Comparison of ENCODE assay signal across 8 cellular contexts in the genomic region with DNA sequence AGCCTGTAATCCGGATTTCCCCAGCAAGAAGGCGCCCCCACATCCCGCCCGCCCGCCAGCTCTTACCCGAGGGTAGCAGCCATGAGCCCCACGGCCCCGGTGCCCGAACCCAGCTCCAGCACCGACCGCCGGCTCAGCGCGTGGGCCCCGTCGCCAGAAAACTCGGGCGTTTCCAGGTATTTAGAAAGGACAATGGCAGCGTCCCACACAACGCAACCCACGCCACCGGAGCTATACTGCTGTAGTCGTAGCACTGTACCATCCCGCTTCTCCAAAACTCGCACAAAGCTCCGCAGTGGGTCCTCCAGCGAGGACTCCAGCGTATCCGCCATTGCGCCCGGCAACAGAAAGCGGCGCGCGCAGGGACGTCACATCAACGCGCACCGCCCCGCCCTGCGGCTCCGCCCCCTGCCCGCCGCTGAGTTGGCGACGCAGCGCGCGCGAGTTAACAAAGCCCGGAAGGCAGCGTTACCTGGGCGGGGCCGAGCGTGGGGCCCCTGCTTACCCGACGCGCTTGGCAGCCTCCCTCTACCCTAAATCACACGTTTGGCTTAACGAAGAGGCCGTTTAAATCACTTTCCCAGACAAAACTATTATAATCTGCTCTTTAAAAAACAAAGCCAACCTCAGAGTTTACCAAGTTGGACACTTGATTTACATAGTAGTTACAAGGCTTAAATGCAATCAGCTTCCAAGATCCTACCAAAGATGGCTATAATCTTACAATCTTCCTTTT. TPM values are rescaled to one million over a fixed set of nuclear protein-coding genes. Genes with fewer than 3 reads are reported as not detected.
DNase-seq lines count a peak whose midpoint lies in the region; ATAC-seq, FAIRE-seq and TF ChIP-seq lines count a peak whose summit lies in the region.

A gene (minus strand): TSS at position 352 of the 736 bp plus-strand sequence. CDS start 20 bp downstream, at position 332.

- H3K4me3 Mint-ChIP-seq in T-helper 2 cell treated with Interferon-gamma antibody and Interleukin-4, amounts not matched to agents 5 μg/mL and 100 μg/mL, for 36 hours = peak within 1 kb of the TSS; percentile 96
- H3K4me3 Mint-ChIP-seq in astrocyte (ENCODE audit: unreplicated experiment) = peak within 1 kb of the TSS; percentile 97

- peak in 1 of 2 donors; percentile 82 for TF ChIP-seq POLR2A in vagina (IDR thresholded peaks at IDR 0.05)

- ATAC-seq in GM18508 (IDR thresholded peaks at IDR 0.05; ENCODE audit: insufficient read depth, unreplicated experiment) (peak; percentile 54), HG02981 (IDR thresholded peaks at IDR 0.05; ENCODE audit: unreplicated experiment) (peak; percentile 96)

- peak within 1 kb of the TSS; percentile 86 for H3K4me2 ChIP-seq in astrocyte (ENCODE audit: low read length)

- peak within 1 kb of the TSS; percentile 99 for H3K27ac Mint-ChIP-seq in T-helper 2 cell treated with Interferon-gamma antibody and Interleukin-4, amounts not matched to agents 5 μg/mL and 100 μg/mL, for 36 hours
- peak within 1 kb of the TSS; percentile 79 for H3K27ac Mint-ChIP-seq in astrocyte (ENCODE audit: unreplicated experiment)

- H3K4me1 Mint-ChIP-seq in T-helper 2 cell treated with Interferon-gamma antibody and Interleukin-4, amounts not matched to agents 5 μg/mL and 100 μg/mL, for 36 hours (ENCODE audit: low read depth) = peaks cover 17% of the 10 kb centered on the region
- H3K4me1 Mint-ChIP-seq in astrocyte (ENCODE audit: low read depth, unreplicated experiment) = peaks cover 2% of the 10 kb centered on the region

- TF ChIP-seq CTCF in astrocyte (IDR thresholded peaks at IDR 0.05; ENCODE audit: insufficient read depth, low read depth, low read length) (no peak), vagina (IDR thresholded peaks at IDR 0.05) (peak in 1 of 3 experiments; percentile 23)

- H3K79me2 ChIP-seq in astrocyte (ENCODE audit: insufficient read depth, low read length) = peaks cover 33% of the 10 kb centered on the region

- H3K36me3 Mint-ChIP-seq in T-helper 2 cell treated with Interferon-gamma antibody and Interleukin-4, amounts not matched to agents 5 μg/mL and 100 μg/mL, for 36 hours (ENCODE audit: low read depth) = peaks cover 34% of the 10 kb centered on the region
- H3K36me3 Mint-ChIP-seq in astrocyte (ENCODE audit: low read depth, unreplicated experiment) = peaks cover 8% of the 10 kb centered on the region

- H3K27me3 Mint-ChIP-seq in T-helper 2 cell treated with Interferon-gamma antibody and Interleukin-4, amounts not matched to agents 5 μg/mL and 100 μg/mL, for 36 hours (ENCODE audit: low read depth) = no peaks in the 10 kb centered on the region
- no peaks in the 10 kb centered on the region for H3K27me3 Mint-ChIP-seq in astrocyte (ENCODE audit: low read depth, unreplicated experiment)

- FAIRE-seq in astrocyte (lab: Jason Lieb, UNC) = no peak

- peak within 1 kb of the TSS; percentile 93 for H3K4me3 ChIP-seq in astrocyte (ENCODE audit: insufficient read depth, low read depth, low read length)
- H3K4me3 ChIP-seq in vagina = peak within 1 kb of the TSS; percentile 78 to 92

- intact Hi-C loops in vagina (cut with DNase I) = loop anchor here (10.0 kb wide), 2 partner anchors 52 to 252 kb away; no protein-coding TSS in a partner anchor

- H4K20me1 ChIP-seq in astrocyte (ENCODE audit: insufficient read depth, low read length) = peaks cover 4% of the 10 kb centered on the region

- H3K27me3 ChIP-seq in astrocyte (ENCODE audit: insufficient read depth, low read length) (no peaks in the 10 kb centered on the region), vagina (no peaks in the 10 kb centered on the region)

- DNase-seq in NCI-H2029 (lab: John Stamatoyannopoulos, UW) (peak; percentile 97), astrocyte (ENCODE audit: low read depth) (peak; percentile 72), hepatic stellate cell (ENCODE audit: low spot score) (peak; percentile 83), putamen (ENCODE audit: low spot score) (peak; percentile 91), vagina (ENCODE audit: extremely low spot score in 2 of 2) (peak in 1 of 2 donors; percentile 90)
- DNase-seq in T-helper 2 cell treated with Interferon-gamma antibody and Interleukin-4, amounts not matched to agents 5 μg/mL and 100 μg/mL, for 36 hours (ENCODE audit: low spot score) = peak; percentile 97

- H3K9me3 ChIP-seq in astrocyte (ENCODE audit: insufficient read depth, low read depth, low read length) = no peaks in the 10 kb centered on the region
- no peaks in the 10 kb centered on the region for H3K9me3 ChIP-seq in vagina

- H3K36me3 ChIP-seq in astrocyte (ENCODE audit: insufficient read depth, low read length) = peaks cover 31% of the 10 kb centered on the region
- peaks cover 2 to 23% of the 10 kb centered on the region in 2 donors for H3K36me3 ChIP-seq in vagina

- H2AFZ ChIP-seq in astrocyte (ENCODE audit: low read depth, low read length) = peak within 1 kb of the TSS; percentile 83

- no peaks in the 10 kb centered on the region for H3K9me3 Mint-ChIP-seq in T-helper 2 cell treated with Interferon-gamma antibody and Interleukin-4, amounts not matched to agents 5 μg/mL and 100 μg/mL, for 36 hours
- H3K9me3 Mint-ChIP-seq in astrocyte (ENCODE audit: unreplicated experiment) = no peaks in the 10 kb centered on the region

- peak within 1 kb of the TSS; percentile 92 for H3K9ac ChIP-seq in astrocyte (ENCODE audit: low read length)

- H3K4me1 ChIP-seq in astrocyte (ENCODE audit: insufficient read depth, low read length) = peaks cover 10% of the 10 kb centered on the region
- peaks cover 23% of the 10 kb centered on the region for H3K4me1 ChIP-seq in vagina

- H3K27ac ChIP-seq in astrocyte (ENCODE audit: low read depth, low read length) (peak within 1 kb of the TSS; percentile 73), vagina (peak within 1 kb of the TSS; percentile 94)

RNA-seq across cellular contexts. Expression of the gene that starts here (rescaled TPM):
- 8.0 and 11.9 TPM in 2 replicates for total RNA-seq in astrocyte
- total RNA-seq in vagina = 2.5 TPM
